11 cellular contexts compared by ENCODE assay signal in the genomic region with DNA sequence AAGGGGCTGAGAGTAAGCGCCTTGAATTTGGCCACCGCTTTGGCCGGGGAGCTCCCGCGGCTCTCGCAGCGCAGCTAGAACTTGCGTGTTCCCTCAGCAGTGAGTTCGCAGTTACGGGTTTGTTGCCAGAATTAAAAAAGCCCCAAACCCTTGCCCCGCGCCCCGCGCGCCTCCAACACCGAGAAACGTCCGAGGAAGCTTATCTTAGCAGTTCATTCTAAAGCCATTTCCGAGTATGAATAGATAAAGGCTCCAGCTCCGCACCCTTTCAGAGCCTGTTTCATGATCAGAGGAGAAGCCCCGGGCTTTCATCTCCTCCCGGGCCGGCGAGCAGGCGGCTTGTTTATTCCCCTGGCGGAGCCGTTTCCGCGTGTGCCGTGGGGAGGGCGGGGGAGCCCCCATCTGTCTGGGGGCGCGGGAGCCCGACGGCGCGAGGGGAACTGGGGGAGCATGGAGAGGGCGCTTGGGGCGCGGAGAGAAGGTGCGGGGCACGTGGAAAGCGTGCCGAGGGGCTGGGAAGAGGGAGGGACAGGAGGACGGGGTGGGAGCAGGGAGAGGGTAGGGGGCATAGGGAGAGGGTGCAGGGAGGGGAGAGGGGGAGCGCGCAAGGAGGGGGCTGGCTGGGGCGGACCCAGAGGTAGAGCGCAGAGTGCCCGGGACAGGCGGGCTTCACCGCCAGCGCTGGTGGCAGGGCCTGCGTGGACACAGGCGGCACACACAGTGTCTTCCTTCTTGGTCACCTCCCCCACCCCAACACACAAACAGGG. TPM values are rescaled to one million over a fixed set of nuclear protein-coding genes. Genes with fewer than 3 reads are reported as not detected.
DNase-seq lines count a peak whose midpoint lies in the region; ATAC-seq and TF ChIP-seq lines count a peak whose summit lies in the region.
"Had no signal": no experiment of that assay in that cellular context is flagged by ENCODE, and none has a peak within 500 bp of the region (broad histone marks: within the 10 kb centered on the region; RNA-seq: fewer than 3 reads in every experiment).

No MANE protein-coding gene starts in this region.

- TF ChIP-seq CTCF in heart left ventricle (IDR thresholded peaks at IDR 0.05): no peak
- no peak for TF ChIP-seq CTCF in right atrium auricular region (IDR thresholded peaks at IDR 0.05)
- no peak for TF ChIP-seq CTCF in ascending aorta (IDR thresholded peaks at IDR 0.05)
- no peak for TF ChIP-seq CTCF in GM13976 (IDR thresholded peaks at IDR 0.05; ENCODE audit: borderline replicate concordance, control extremely low read depth, extremely low read depth, insufficient read depth, missing control alignments)

- peak overlapping the region in 9 of 12 donors; percentile 5 to 33 (median 25) for H3K4me3 ChIP-seq in heart left ventricle
- peak overlapping the region in 1 of 2 donors; percentile 28 for H3K4me3 ChIP-seq in right atrium auricular region
- H3K4me3 ChIP-seq in ascending aorta: peak overlapping the region; percentile 37 to 42
- peak overlapping the region; percentile 19 for H3K4me3 ChIP-seq in mesodermal cell (ENCODE audit: extremely low read depth, insufficient read depth, low read length, poor library complexity, severe bottlenecking)
- H3K4me3 ChIP-seq in urinary bladder (ENCODE audit: low read depth, low read length): peak overlapping the region; percentile 27

- intact Hi-C loops in heart left ventricle (cut with DNase I) (no loop called here), ascending aorta (cut with DNase I) (no loop called here)

- peaks cover 33 to 82% (median 62%) of the 10 kb centered on the region in 9 donors for H3K27me3 ChIP-seq in heart left ventricle
- H3K27me3 ChIP-seq in right atrium auricular region: peaks cover 0 to 8% of the 10 kb centered on the region in 2 donors
- peaks cover 8% of the 10 kb centered on the region for H3K27me3 ChIP-seq in ascending aorta

- H3K4me1 ChIP-seq in heart left ventricle: peaks cover 0 to 17% (median 5%) of the 10 kb centered on the region in 12 donors
- H3K4me1 ChIP-seq in right atrium auricular region: peaks cover 0 to 16% of the 10 kb centered on the region in 2 donors
- H3K4me1 ChIP-seq in ascending aorta: peaks cover 5% of the 10 kb centered on the region in 2 donors
- H3K4me1 ChIP-seq in mesodermal cell (ENCODE audit: control insufficient read depth, insufficient read depth, low read length, poor library complexity, severe bottlenecking): peaks cover 36% of the 10 kb centered on the region
- H3K4me1 ChIP-seq in urinary bladder (ENCODE audit: insufficient read depth): no peaks in the 10 kb centered on the region

- WGBS in heart left ventricle, 4 donors: 4 to 9% (median 7%) methylated on average over 47 to 55 of the region's 55 CpGs
- WGBS in mesodermal cell (ENCODE audit: insufficient coverage in 2 of 2), 2 experiments: 0% methylated on average over 31 of the region's 55 CpGs
- WGBS in urinary bladder: 15% methylated on average over 55 of the region's 55 CpGs

- H3K27ac ChIP-seq in heart left ventricle (no peak overlapping the region), right atrium auricular region (no peak overlapping the region), ascending aorta (no peak overlapping the region), mesodermal cell (ENCODE audit: low read depth, low read length, severe bottlenecking) (no peak overlapping the region), urinary bladder (ENCODE audit: low read depth) (no peak overlapping the region)

- H3K36me3 ChIP-seq in heart left ventricle (no peaks in the 10 kb centered on the region), right atrium auricular region (no peaks in the 10 kb centered on the region), ascending aorta (no peaks in the 10 kb centered on the region), mesodermal cell (ENCODE audit: control insufficient read depth, insufficient read depth, low read length) (no peaks in the 10 kb centered on the region), urinary bladder (ENCODE audit: insufficient read depth) (no peaks in the 10 kb centered on the region)

- in situ Hi-C loops in GM13976 (cut with MboI; ENCODE audit: low sequenced_read_pairs, unreplicated experiment): no loop called here

- ATAC-seq in heart left ventricle (no peak), HG03039 (IDR thresholded peaks at IDR 0.05; ENCODE audit: unreplicated experiment) (no peak), HG03135 (IDR thresholded peaks at IDR 0.05; ENCODE audit: unreplicated experiment) (no peak)

- no peaks in the 10 kb centered on the region for H3K9me3 ChIP-seq in heart left ventricle
- no peaks in the 10 kb centered on the region for H3K9me3 ChIP-seq in right atrium auricular region
- no peaks in the 10 kb centered on the region for H3K9me3 ChIP-seq in ascending aorta
- H3K9me3 ChIP-seq in mesodermal cell (ENCODE audit: control insufficient read depth, low read length): no peaks in the 10 kb centered on the region

- no peak for DNase-seq in heart left ventricle
- DNase-seq in right atrium auricular region (ENCODE audit: low spot score): no peak
- no peak for DNase-seq in ascending aorta (ENCODE audit: low spot score in 2 of 2)
- no peak for DNase-seq in GM13976 (ENCODE audit: low spot score)
- DNase-seq: activated CD4-positive, alpha-beta T cell treated with anti-CD3 and anti-CD28 coated beads, Interleukin-2, amount 50 U/mL, for 48 hours; NCI-H2029 treated with DMSO at 0.1 percent for 48 hours had no signal

- no peak for TF ChIP-seq POLR2A in heart left ventricle (IDR thresholded peaks at IDR 0.05)

RNA-seq across cellular contexts. Expression of gene TBX4, which starts 9.9 kb away (rescaled TPM):
- total RNA-seq in heart left ventricle: under 1 TPM in 3 of 9 donors, not detected in 6; 0.09 to 0.29 (median 0.10) TPM
- under 1 TPM in 1 of 2 donors, not detected in 1; 0.07 TPM for polyA plus RNA-seq in heart left ventricle
- not detected for total RNA-seq in right atrium auricular region
- total RNA-seq in ascending aorta: not detected
- 4.6 TPM for polyA plus RNA-seq in mesodermal cell (2013, experiment 1 of 2)
- polyA plus RNA-seq in mesodermal cell (2013, experiment 2 of 2): 6.8 TPM
- total RNA-seq in urinary bladder: 9.8 TPM
- polyA plus RNA-seq in urinary bladder: 13.0 TPM
- total RNA-seq: epithelial cell of proximal tubule had no signal
